26 cellular contexts compared by ENCODE assay signal in the genomic region with DNA sequence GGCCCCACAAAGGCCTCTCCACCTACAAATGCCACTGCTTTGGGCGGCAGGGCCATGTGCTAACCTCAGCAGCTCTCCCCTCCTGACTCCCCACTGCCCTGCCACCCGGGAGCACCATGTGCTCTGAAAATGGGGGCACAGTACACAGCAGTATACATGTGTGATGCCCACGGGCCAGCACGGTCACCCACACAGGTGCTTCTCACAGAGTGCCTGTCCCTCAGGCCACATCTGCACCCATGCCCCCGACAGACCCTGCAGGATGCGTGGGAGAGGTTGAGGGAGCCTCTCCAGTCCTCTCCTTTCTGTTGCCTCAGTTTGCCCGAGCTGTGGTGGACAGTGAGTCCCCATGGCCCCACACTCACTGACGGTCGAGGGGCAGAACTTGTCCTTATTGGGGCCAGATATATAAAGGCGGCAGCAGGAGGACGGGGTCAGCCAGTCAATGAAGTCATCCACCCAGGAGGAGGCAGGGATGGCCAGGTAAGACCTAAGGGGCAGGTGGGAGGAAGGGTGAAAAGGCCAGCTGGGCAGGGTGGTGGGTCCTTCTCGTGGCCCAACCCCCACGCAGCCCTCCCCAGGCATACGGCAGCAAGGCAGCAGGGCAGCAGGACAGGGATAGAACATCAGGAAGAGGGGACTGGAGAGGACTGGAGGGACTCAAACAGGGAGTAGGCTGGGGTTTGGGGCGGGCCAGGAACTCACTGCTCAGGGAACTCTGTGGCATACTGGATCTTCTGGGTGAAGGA. TPM values are rescaled to one million over a fixed set of nuclear protein-coding genes. Genes with fewer than 3 reads are reported as not detected.
"Had no signal": no experiment of that assay in that cellular context is flagged by ENCODE, and none has a peak within 500 bp of the region (broad histone marks: within the 10 kb centered on the region; RNA-seq: fewer than 3 reads in every experiment).

No MANE protein-coding gene starts in this region.

- H3K4me3 ChIP-seq: esophagus squamous epithelium, left ventricle myocardium inferior, lung, mucosa of descending colon, psoas muscle, smooth muscle cell, testis, transverse colon, uterus had no signal

- H3K4me2 ChIP-seq: smooth muscle cell had no signal

- H3K36me3 ChIP-seq: esophagus squamous epithelium, left ventricle myocardium inferior, transverse colon, uterus had no signal

- H3K9ac ChIP-seq: parathyroid adenoma had no signal

- H2AFZ ChIP-seq: parathyroid adenoma had no signal

- H3K4me1 ChIP-seq: esophagus squamous epithelium, left ventricle myocardium inferior, parathyroid adenoma, psoas muscle, testis, transverse colon, uterus had no signal

- H3K9me3 ChIP-seq: testis had no signal

- H3K79me2 ChIP-seq: parathyroid adenoma had no signal

- H3K27ac Mint-ChIP-seq: activated CD4-positive, alpha-beta memory T cell treated with anti-CD3 and anti-CD28 coated beads for 36 hours; activated CD4-positive, alpha-beta T cell treated with anti-CD3 and anti-CD28 coated beads, Interleukin-2, amount 10 ng/mL, durations not matched to agents 24 days and 14 days; activated naive CD4-positive, alpha-beta T cell treated with anti-CD3 and anti-CD28 coated beads, Interleukin-2, amount 50 U/mL, for 24 hours; activated T-helper 2 cell treated with anti-CD3 and anti-CD28 coated beads, Interferon-gamma antibody, Interleukin-2, Interleukin-4, amounts not matched to agents 10 μg/mL and 5 μg/mL and 100 μg/mL, durations not matched to agents 14 hours and 24 hours and 36 hours; dendritic cell treated with granulocyte-macrophage colony-stimulating factor and Interleukin-4, amounts not matched to agents 40 ng/mL and 50 ng/mL, for 4 days; endodermal cell; nephron had no signal

- H3K4me1 Mint-ChIP-seq: activated CD4-positive, alpha-beta T cell treated with anti-CD3 and anti-CD28 coated beads, Interleukin-2, amount 10 ng/mL, durations not matched to agents 24 days and 14 days; activated naive CD4-positive, alpha-beta T cell treated with anti-CD3 and anti-CD28 coated beads, Interleukin-2, amount 50 U/mL, for 24 hours; central memory CD8-positive, alpha-beta T cell; endodermal cell; nephron had no signal

- DNase-seq: activated CD4-positive, alpha-beta memory T cell treated with anti-CD3 and anti-CD28 coated beads for 36 hours; activated CD4-positive, alpha-beta T cell treated with anti-CD3 and anti-CD28 coated beads, Interleukin-2, amount 10 ng/mL, durations not matched to agents 24 days and 14 days; activated CD4-positive, CD25-positive, alpha-beta regulatory T cell treated with anti-CD3 and anti-CD28 coated beads, Interleukin-2, amount 50 U/mL, for 72 hours; activated T-cell treated with anti-CD3 and anti-CD28 coated beads, Interleukin-2, amount 50 U/mL, for 48 hours; endodermal cell; esophagus squamous epithelium; foreskin melanocyte; left ventricle myocardium inferior; mesendoderm; mucosa of descending colon; psoas muscle; stimulated activated CD4-positive, alpha-beta T cell treated with anti-CD3 and anti-CD28 coated beads, Interleukin-1b, Interleukin-23, amount 100 ng/mL, for 48 hours; stimulated activated naive CD4-positive, alpha-beta T cell; T-helper 2 cell; testis; transverse colon; uterus had no signal

- H3K27me3 ChIP-seq: esophagus squamous epithelium, testis, transverse colon, uterus had no signal

- H3K4me3 Mint-ChIP-seq: activated CD4-positive, alpha-beta memory T cell treated with anti-CD3 and anti-CD28 coated beads for 36 hours; activated CD4-positive, alpha-beta T cell treated with anti-CD3 and anti-CD28 coated beads, Interleukin-2, amount 10 ng/mL, durations not matched to agents 24 days and 14 days; activated naive CD4-positive, alpha-beta T cell treated with anti-CD3 and anti-CD28 coated beads, Interleukin-2, amount 50 U/mL, for 24 hours; central memory CD8-positive, alpha-beta T cell; dendritic cell treated with granulocyte-macrophage colony-stimulating factor and Interleukin-4, amounts not matched to agents 40 ng/mL and 50 ng/mL, for 4 days; endodermal cell; nephron had no signal

- ATAC-seq: mucosa of descending colon, psoas muscle had no signal

- H3K27ac ChIP-seq: esophagus squamous epithelium, left ventricle myocardium inferior, parathyroid adenoma, psoas muscle, testis, transverse colon, uterus had no signal

RNA-seq across cellular contexts. Expression of a gene that starts 19.6 kb away (rescaled TPM):
- total RNA-seq: activated CD4-positive, alpha-beta T cell treated with anti-CD3 and anti-CD28 coated beads, Interleukin-2, amount 10 ng/mL, durations not matched to agents 24 days and 14 days; activated T-helper 2 cell treated with anti-CD3 and anti-CD28 coated beads, Interferon-gamma antibody, Interleukin-2, Interleukin-4, amounts not matched to agents 10 μg/mL and 5 μg/mL and 100 μg/mL, durations not matched to agents 14 hours and 24 hours and 36 hours; myocyte had no signal
